In the genomic region with DNA sequence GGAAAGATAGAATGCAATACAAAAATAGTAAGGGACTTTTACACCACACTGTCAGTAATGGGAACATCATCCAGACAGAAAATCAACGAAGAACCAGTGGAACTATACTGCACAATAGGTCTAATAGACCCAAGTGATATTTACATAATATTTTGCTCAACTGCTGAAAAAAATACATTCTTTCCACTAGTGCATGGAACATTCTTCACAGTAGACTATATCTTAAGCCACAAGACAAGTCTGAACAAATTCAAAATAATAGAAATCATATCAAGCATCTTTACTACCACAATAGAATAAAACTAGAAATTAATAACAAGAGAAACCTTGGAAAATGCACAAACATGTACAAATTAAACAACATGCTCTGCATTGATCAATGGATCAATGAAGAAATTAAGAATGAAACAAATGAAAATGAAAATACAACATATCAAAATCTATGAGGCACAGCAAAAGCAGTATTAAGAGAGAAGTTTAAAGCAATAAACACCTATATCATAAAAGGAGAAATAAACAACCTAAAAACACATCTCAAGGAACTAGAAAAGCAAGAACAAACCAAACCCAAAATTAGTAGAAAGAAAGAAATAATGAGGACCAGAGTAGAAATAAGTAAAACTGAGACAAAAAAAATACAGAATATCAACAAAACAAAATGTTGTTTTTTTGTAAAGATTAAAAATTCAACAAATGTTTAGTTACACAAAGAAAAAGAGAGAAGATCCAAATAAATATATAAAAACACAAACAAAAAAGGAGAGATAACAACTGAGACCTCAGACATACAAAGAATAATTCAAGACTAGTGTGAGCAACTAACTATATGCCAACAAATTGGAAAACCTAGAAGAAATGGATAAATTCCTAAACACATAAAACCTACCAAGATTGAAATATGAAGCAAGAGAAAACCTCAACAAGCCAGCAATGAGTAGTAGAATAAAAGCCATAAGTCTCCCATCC, we compare ENCODE assay signal across 14 cellular contexts. TPM values are rescaled to one million over a fixed set of nuclear protein-coding genes. Genes with fewer than 3 reads are reported as not detected.
DNase-seq lines count a peak whose midpoint lies in the region; ATAC-seq, FAIRE-seq and TF ChIP-seq lines count a peak whose summit lies in the region.
"Had no signal": no experiment of that assay in that cellular context is flagged by ENCODE, and none has a peak within 500 bp of the region (broad histone marks: within the 10 kb centered on the region; RNA-seq: fewer than 3 reads in every experiment).

No MANE protein-coding gene starts in this region.

- BruUV-seq in endothelial cell of umbilical vein (replicated peaks; lab: Mats Ljungman, UMichigan) (no TSS peak), HepG2 (replicated peaks; lab: Mats Ljungman, UMichigan) (no TSS peak)

- peak overlapping the region; percentile 80 to 88 for H3K27ac Mint-ChIP-seq in natural killer cell treated with Interleukin-12 subunit alpha and Interleukin-12 subunit beta and Interleukin-15 and Interleukin-18, amount 100 ng/mL, for 72 hours
- no peak overlapping the region for H3K27ac Mint-ChIP-seq in natural killer cell
- H3K27ac Mint-ChIP-seq in activated B cell treated with CpG ODN at 0.5 μM for 24 hours, result peak overlapping the region; percentile 41
- peak overlapping the region; percentile 54 to 83 for H3K27ac Mint-ChIP-seq in stimulated activated naive CD8-positive, alpha-beta T cell treated with anti-CD3 and anti-CD28 coated beads, Interleukin-15, amount 100 ng/mL, for 72 hours
- H3K27ac Mint-ChIP-seq: B cell had no signal

- no peaks in the 10 kb centered on the region for H3K36me3 ChIP-seq in endothelial cell of umbilical vein (ENCODE audit: control insufficient read depth in 2 of 2, extremely low read depth in 1 of 2, insufficient read depth in 2 of 2, low read length in 2 of 2)
- H3K36me3 ChIP-seq in HepG2 (replicated peaks in 1 of 2; ENCODE audit: control insufficient read depth in 1 of 2, insufficient read depth in 2 of 2, low read length in 2 of 2), result no peaks in the 10 kb centered on the region
- H3K36me3 ChIP-seq: HAP-1 had no signal

- H3K4me3 ChIP-seq in endothelial cell of umbilical vein (replicated peaks in 1 of 3; ENCODE audit: insufficient read depth in 1 of 3, low read depth in 1 of 3, low read length in 3 of 3) (no peak overlapping the region), HepG2 (replicated peaks in 1 of 3; ENCODE audit: insufficient read depth in 1 of 3, low read depth in 2 of 3, low read length in 3 of 3) (no peak overlapping the region)
- H3K4me3 ChIP-seq: HAP-1, mucosa of descending colon, PC-9 had no signal

- H3K27ac ChIP-seq in endothelial cell of umbilical vein (ENCODE audit: insufficient read depth, low read depth, low read length) (no peak overlapping the region), HepG2 (ENCODE audit: extremely low read length, insufficient read depth, low read length) (no peak overlapping the region)
- H3K27ac ChIP-seq: PC-9 had no signal

- H3K9me1 ChIP-seq in endothelial cell of umbilical vein (replicated peaks; ENCODE audit: control insufficient read depth, extremely low read depth, insufficient read depth, low read length), result no peaks in the 10 kb centered on the region

- peaks cover 4 to 6% of the 10 kb centered on the region in 2 donors for H3K27me3 Mint-ChIP-seq in natural killer cell treated with Interleukin-12 subunit alpha and Interleukin-12 subunit beta and Interleukin-15 and Interleukin-18, amount 100 ng/mL, for 72 hours
- H3K27me3 Mint-ChIP-seq in natural killer cell (ENCODE audit: low read depth in 2 of 2) (no peaks in the 10 kb centered on the region), activated B cell treated with CpG ODN at 0.5 μM for 24 hours (no peaks in the 10 kb centered on the region)
- H3K27me3 Mint-ChIP-seq in stimulated activated naive CD8-positive, alpha-beta T cell treated with anti-CD3 and anti-CD28 coated beads, Interleukin-15, amount 100 ng/mL, for 72 hours, result no peaks in the 10 kb centered on the region

- in situ Hi-C loops in HepG2 (cut with HindIII; ENCODE audit: extremely low pct_ligation_motif_present, low pct_unique_long_range_greater_than_20kb), result no loop called here

- no peak for ATAC-seq in natural killer cell treated with Interleukin-12 subunit alpha and Interleukin-12 subunit beta and Interleukin-15 and Interleukin-18, amount 100 ng/mL, for 72 hours
- ATAC-seq in natural killer cell (no peak), activated B cell treated with CpG ODN at 0.5 μM for 24 hours (ENCODE audit: low read depth) (no peak), HepG2 (no peak)
- no peak for ATAC-seq in stimulated activated naive CD8-positive, alpha-beta T cell treated with anti-CD3 and anti-CD28 coated beads, Interleukin-15, amount 100 ng/mL, for 72 hours
- ATAC-seq: esophagus mucosa had no signal

- peaks cover 6% of the 10 kb centered on the region for H3K36me3 Mint-ChIP-seq in natural killer cell treated with Interleukin-12 subunit alpha and Interleukin-12 subunit beta and Interleukin-15 and Interleukin-18, amount 100 ng/mL, for 72 hours
- H3K36me3 Mint-ChIP-seq in natural killer cell, result no peaks in the 10 kb centered on the region
- H3K36me3 Mint-ChIP-seq in activated B cell treated with CpG ODN at 0.5 μM for 24 hours (ENCODE audit: low read depth), result no peaks in the 10 kb centered on the region

- POLR2A ChIA-PET in activated B cell treated with CpG ODN at 0.5 μM for 24 hours (lab: Charles Lee), result interaction anchor here (3.3 kb wide), 1 partner anchor 58 kb away, joined by 33 read pairs; no protein-coding TSS in a partner anchor
- POLR2A ChIA-PET in endothelial cell of umbilical vein (lab: Charles Lee), result no interaction called here
- POLR2A ChIA-PET in HepG2 (lab: Yijun Ruan, JAX), result no interaction called here

- dilution Hi-C loops in endothelial cell of umbilical vein (cut with MboI; ENCODE audit: extremely low pct_ligation_motif_present, low sequenced_read_pairs), result no loop called here

- H3K9me3 ChIP-seq in endothelial cell of umbilical vein (replicated peaks; ENCODE audit: control insufficient read depth, insufficient read depth, low read length) (no peaks in the 10 kb centered on the region), HepG2 (ENCODE audit: low read length) (no peaks in the 10 kb centered on the region)
- H3K9me3 ChIP-seq: HAP-1, mucosa of descending colon had no signal

- peaks cover 37 to 48% of the 10 kb centered on the region in 2 donors for H3K4me1 Mint-ChIP-seq in natural killer cell treated with Interleukin-12 subunit alpha and Interleukin-12 subunit beta and Interleukin-15 and Interleukin-18, amount 100 ng/mL, for 72 hours (ENCODE audit: low read depth in 2 of 2)
- peaks cover 17 to 23% of the 10 kb centered on the region in 2 donors for H3K4me1 Mint-ChIP-seq in natural killer cell
- H3K4me1 Mint-ChIP-seq in activated B cell treated with CpG ODN at 0.5 μM for 24 hours, result peaks cover 23% of the 10 kb centered on the region
- H3K4me1 Mint-ChIP-seq in stimulated activated naive CD8-positive, alpha-beta T cell treated with anti-CD3 and anti-CD28 coated beads, Interleukin-15, amount 100 ng/mL, for 72 hours, result peaks cover 50% of the 10 kb centered on the region

- no peak for TF ChIP-seq CTCF in natural killer cell (IDR thresholded peaks at IDR 0.05)
- TF ChIP-seq CTCF in activated B cell treated with CpG ODN at 0.5 μM for 24 hours (IDR thresholded peaks at IDR 0.05), result no peak
- TF ChIP-seq CTCF in endothelial cell of umbilical vein (IDR thresholded peaks at IDR 0.05; ENCODE audit: extremely low read depth in 1 of 2, insufficient read depth in 1 of 2, low read depth in 1 of 2, low read length in 2 of 2), result no peak
- no peak for TF ChIP-seq CTCF in HepG2 (CRISPR knock-in tag; IDR thresholded peaks at IDR 0.05)

- H3K4me1 ChIP-seq in endothelial cell of umbilical vein (ENCODE audit: control insufficient read depth, extremely low read depth, insufficient read depth, low read length), result peaks cover 41% of the 10 kb centered on the region
- no peaks in the 10 kb centered on the region for H3K4me1 ChIP-seq in HepG2 (ENCODE audit: insufficient read depth, low read length)
- H3K4me1 ChIP-seq: HAP-1 had no signal

- no peak for DNase-seq in natural killer cell treated with Interleukin-12 subunit alpha and Interleukin-12 subunit beta and Interleukin-15 and Interleukin-18, amount 100 ng/mL, for 72 hours (ENCODE audit: low spot score)
- no peak for DNase-seq in natural killer cell
- DNase-seq in activated B cell treated with CpG ODN at 0.5 μM for 24 hours, result no peak
- DNase-seq in endothelial cell of umbilical vein (ENCODE audit: low read depth, low spot score), result no peak
- no peak for DNase-seq in stimulated activated naive CD8-positive, alpha-beta T cell treated with anti-CD3 and anti-CD28 coated beads, Interleukin-15, amount 100 ng/mL, for 72 hours
- no peak for DNase-seq in A172 (ENCODE audit: low spot score)
- no peak for DNase-seq in HepG2 (ENCODE audit: low spot score)
- DNase-seq in T-helper 9 cell, result no peak
- DNase-seq: NCI-H524 treated with DMSO at 0.1 percent for 48 hours, PC-9 had no signal

- H3K27me3 ChIP-seq in endothelial cell of umbilical vein (ENCODE audit: control insufficient read depth in 2 of 2, insufficient read depth in 2 of 2, low read length in 2 of 2), result no peaks in the 10 kb centered on the region
- no peaks in the 10 kb centered on the region for H3K27me3 ChIP-seq in HepG2 (ENCODE audit: control insufficient read depth in 1 of 2, insufficient read depth in 2 of 2, low read length in 2 of 2)

- WGBS in HepG2 (ENCODE audit: low lambda C conversion rate), result 0% methylated on average over 1 of the region's 1 CpG

- no peak overlapping the region for H3K4me2 ChIP-seq in endothelial cell of umbilical vein (ENCODE audit: insufficient read depth, low read length)
- no peak overlapping the region for H3K4me2 ChIP-seq in HepG2 (ENCODE audit: low read depth, low read length)
- H3K4me2 ChIP-seq: PC-9 had no signal

- FAIRE-seq in endothelial cell of umbilical vein (lab: Jason Lieb, UNC) (no peak), HepG2 (lab: Jason Lieb, UNC) (no peak)

- TF ChIP-seq EP300 in HepG2 (IDR thresholded peaks at IDR 0.05; ENCODE audit: low read depth in 2 of 2, low read length in 2 of 2), result no peak
- no peak for TF ChIP-seq EP300 in HepG2 (CRISPR knock-in tag; IDR thresholded peaks at IDR 0.05; ENCODE audit: borderline replicate concordance)

- no peak for TF ChIP-seq RAD21 in HepG2 (CRISPR knock-in tag; IDR thresholded peaks at IDR 0.05)

- H3K4me3 Mint-ChIP-seq in natural killer cell treated with Interleukin-12 subunit alpha and Interleukin-12 subunit beta and Interleukin-15 and Interleukin-18, amount 100 ng/mL, for 72 hours, result peak overlapping the region; percentile 71
- H3K4me3 Mint-ChIP-seq in natural killer cell (no peak overlapping the region), activated B cell treated with CpG ODN at 0.5 μM for 24 hours (no peak overlapping the region)
- H3K4me3 Mint-ChIP-seq in stimulated activated naive CD8-positive, alpha-beta T cell treated with anti-CD3 and anti-CD28 coated beads, Interleukin-15, amount 100 ng/mL, for 72 hours, result peak overlapping the region; percentile 28 to 47
- H3K4me3 Mint-ChIP-seq: B cell had no signal

- intact Hi-C loops in natural killer cell (cut with micrococcal nuclease) (loop anchor here (5.0 to 10.0 kb wide), 2 partner anchors 58 to 90 kb away; no protein-coding TSS in a partner anchor), activated B cell treated with CpG ODN at 0.5 μM for 24 hours (cut with micrococcal nuclease) (loop anchor here (1.0 to 5.0 kb wide), 8 partner anchors 48 to 1172 kb away; a partner anchor contains a TSS), endothelial cell of umbilical vein (cut with micrococcal nuclease) (loop anchor here (1.0 to 5.0 kb wide), 3 partner anchors 60 to 207 kb away; no protein-coding TSS in a partner anchor), HepG2 (cut with micrococcal nuclease; ENCODE audit: unreplicated experiment) (no loop called here)

- H4K20me1 ChIP-seq in endothelial cell of umbilical vein (replicated peaks; ENCODE audit: control insufficient read depth, extremely low read depth, insufficient read depth, low read length), result no peaks in the 10 kb centered on the region
- H4K20me1 ChIP-seq in HepG2 (ENCODE audit: insufficient read depth, low read length), result no peaks in the 10 kb centered on the region

- H3K79me2 ChIP-seq in endothelial cell of umbilical vein (ENCODE audit: control insufficient read depth, insufficient read depth, low read length) (no peaks in the 10 kb centered on the region), HepG2 (ENCODE audit: insufficient read depth, low read length) (no peaks in the 10 kb centered on the region)

- CTCF ChIA-PET in activated B cell treated with CpG ODN at 0.5 μM for 24 hours (lab: Charles Lee) (interaction anchor here (0.8 to 4.2 kb wide), 15 partner anchors 17 to 207 kb away, joined by 3 to 100 read pairs (median 6); no protein-coding TSS in a partner anchor), endothelial cell of umbilical vein (lab: Charles Lee) (interaction anchor here (0.7 to 4.1 kb wide), 16 partner anchors 12 to 1083 kb away, joined by 3 to 104 read pairs (median 4); a partner anchor contains a TSS), HepG2 (lab: Yijun Ruan, JAX; ENCODE audit: low intra/inter-chr PET ratio, low total read pairs) (interaction anchor here (1.3 kb wide), 1 partner anchor 59 kb away, joined by 4 read pairs; no protein-coding TSS in a partner anchor)

- H2AFZ ChIP-seq in endothelial cell of umbilical vein (ENCODE audit: low read depth, low read length) (peak overlapping the region; percentile 41), HepG2 (ENCODE audit: low read length) (no peak overlapping the region)
- H2AFZ ChIP-seq: PC-9 had no signal

- TF ChIP-seq POLR2A in endothelial cell of umbilical vein (IDR thresholded peaks at IDR 0.05; ENCODE audit: low read depth, low read length) (no peak), HepG2 (IDR thresholded peaks at IDR 0.05; ENCODE audit: insufficient read depth in 1 of 2, low read depth in 2 of 2, low read length in 2 of 2) (no peak)

- no peak overlapping the region for H3K9ac ChIP-seq in endothelial cell of umbilical vein (replicated peaks; ENCODE audit: extremely low read depth, insufficient read depth, low read length)
- no peak overlapping the region for H3K9ac ChIP-seq in HepG2 (ENCODE audit: insufficient read depth, low read depth, low read length)

- H3K9me3 Mint-ChIP-seq in natural killer cell treated with Interleukin-12 subunit alpha and Interleukin-12 subunit beta and Interleukin-15 and Interleukin-18, amount 100 ng/mL, for 72 hours, result peaks cover 3% of the 10 kb centered on the region
- H3K9me3 Mint-ChIP-seq in natural killer cell (no peaks in the 10 kb centered on the region), activated B cell treated with CpG ODN at 0.5 μM for 24 hours (no peaks in the 10 kb centered on the region)
- H3K9me3 Mint-ChIP-seq in stimulated activated naive CD8-positive, alpha-beta T cell treated with anti-CD3 and anti-CD28 coated beads, Interleukin-15, amount 100 ng/mL, for 72 hours, result no peaks in the 10 kb centered on the region

RNA-seq across cellular contexts. Expression of a gene that starts 51.5 kb away (rescaled TPM):
- total RNA-seq in natural killer cell treated with Interleukin-12 subunit alpha and Interleukin-12 subunit beta and Interleukin-15 and Interleukin-18, amount 100 ng/mL, for 72 hours, result 10 to 100 TPM; 38.6 to 60.1 TPM
- total RNA-seq in natural killer cell (10 to 100 TPM in 1 of 3 donors, 1 to 10 TPM in 2; 7.8 to 28.3 (median 10.0) TPM), activated B cell treated with CpG ODN at 0.5 μM for 24 hours (14.2 and 19.6 TPM in 2 replicates), endothelial cell of umbilical vein (64.6 and 71.9 TPM in 2 replicates), HepG2 (2016; rRNA removed; fragmentation: Illumina TruSeq; extraction: Trizol) (8.4 and 14.5 TPM in 2 replicates)
- polyA plus RNA-seq in endothelial cell of umbilical vein (4.6 and 6.6 TPM in 2 replicates), HepG2 (2011; rRNA removed) (4.6 and 4.8 TPM in 2 replicates)
- polyA plus RNA-seq in endothelial cell of umbilical vein (2011; cell fraction: cytosol; rRNA removed), result 13.2 and 13.5 TPM in 2 replicates
- 15.0 and 21.8 TPM in 2 replicates for polyA plus RNA-seq in endothelial cell of umbilical vein (2011; cell fraction: nucleus; rRNA removed)
- 60.4 and 88.5 TPM in 2 replicates for polyA plus RNA-seq in endothelial cell of umbilical vein (2012)
- polyA minus RNA-seq in endothelial cell of umbilical vein, result 19.8 and 21.8 TPM in 2 replicates
- polyA minus RNA-seq in endothelial cell of umbilical vein (2011; cell fraction: cytosol; rRNA and poly(A)+ RNA removed), result not detected
- 39.5 and 44.4 TPM in 2 replicates for polyA minus RNA-seq in endothelial cell of umbilical vein (2011; cell fraction: nucleus; rRNA and poly(A)+ RNA removed)
- total RNA-seq in A172 (2014; rRNA removed; shearing (Covaris generic)), result 29.2 and 33.1 TPM in 2 replicates
- total RNA-seq in HepG2 (2016; cell fraction: cytosol; rRNA removed; fragmentation: Illumina TruSeq; extraction: Trizol; ENCODE audit: low read depth), result 0.62 and 1.0 TPM in 2 replicates
- total RNA-seq in HepG2 (2016; cell fraction: insoluble cytoplasmic fraction; rRNA removed; fragmentation: Illumina TruSeq; extraction: Trizol), result 7.1 and 13.3 TPM in 2 replicates
- total RNA-seq in HepG2 (2016; cell fraction: membrane; rRNA removed; fragmentation: Illumina TruSeq; extraction: Trizol), result 2.1 and 3.1 TPM in 2 replicates
- total RNA-seq in HepG2 (2016; cell fraction: nucleus; rRNA removed; fragmentation: Illumina TruSeq; extraction: Trizol), result 18.8 and 20.1 TPM in 2 replicates
- 1.8 and 3.7 TPM in 2 replicates for polyA plus RNA-seq in HepG2 (2011; cell fraction: cytosol; rRNA removed)
- 1.8 and 2.6 TPM in 2 replicates for polyA plus RNA-seq in HepG2 (2011; cell fraction: nucleus; rRNA removed)
- polyA plus RNA-seq in HepG2 (2012), result 4.9 and 8.5 TPM in 2 replicates
- 0.26 and 0.31 TPM in 2 replicates for polyA plus RNA-seq in HepG2 (2016; cell fraction: cytosol; fragmentation: Illumina TruSeq; extraction: Trizol; ENCODE audit: low read depth)
- 4.9 and 5.3 TPM in 2 replicates for polyA plus RNA-seq in HepG2 (2016; cell fraction: insoluble cytoplasmic fraction; fragmentation: Illumina TruSeq; extraction: Trizol; ENCODE audit: low read depth)
- 0.70 and 1.4 TPM in 2 replicates for polyA plus RNA-seq in HepG2 (2016; cell fraction: membrane; fragmentation: Illumina TruSeq; extraction: Trizol; ENCODE audit: low read depth)
- polyA plus RNA-seq in HepG2 (2016; cell fraction: nucleus; fragmentation: Illumina TruSeq; extraction: Trizol; ENCODE audit: insufficient read depth, low read depth), result 11.4 and 13.9 TPM in 2 replicates
- polyA minus RNA-seq in HepG2 (2011; rRNA and poly(A)+ RNA removed; ENCODE audit: low replicate concordance), result 4.2 TPM in 1 of 2 replicates, not detected in the other
- 6.0 and 10.0 TPM in 2 replicates for polyA minus RNA-seq in HepG2 (2011; cell fraction: cytosol; rRNA and poly(A)+ RNA removed)
- 21.8 and 32.9 TPM in 2 replicates for polyA minus RNA-seq in HepG2 (2011; cell fraction: nucleus; rRNA and poly(A)+ RNA removed)

Comparison
In these comparisons a context has a peak if more than half of its experiments do, and no peak if none do; other contexts are left out.
1. H3K27ac Mint-ChIP-seq: peak in natural killer cell treated with Interleukin-12 subunit alpha and Interleukin-12 subunit beta and Interleukin-15 and Interleukin-18, amount 100 ng/mL, for 72 hours (2 of 2), activated B cell treated with CpG ODN at 0.5 μM for 24 hours (single experiment) and stimulated activated naive CD8-positive, alpha-beta T cell treated with anti-CD3 and anti-CD28 coated beads, Interleukin-15, amount 100 ng/mL, for 72 hours (2 of 2); none in natural killer cell (0 of 2).
2. H3K4me3 Mint-ChIP-seq: peak in natural killer cell treated with Interleukin-12 subunit alpha and Interleukin-12 subunit beta and Interleukin-15 and Interleukin-18, amount 100 ng/mL, for 72 hours (single experiment) and stimulated activated naive CD8-positive, alpha-beta T cell treated with anti-CD3 and anti-CD28 coated beads, Interleukin-15, amount 100 ng/mL, for 72 hours (2 of 2); none in natural killer cell (single experiment) and activated B cell treated with CpG ODN at 0.5 μM for 24 hours (single experiment).